ENCODE assay signal across 1 cellular context in the genomic region with DNA sequence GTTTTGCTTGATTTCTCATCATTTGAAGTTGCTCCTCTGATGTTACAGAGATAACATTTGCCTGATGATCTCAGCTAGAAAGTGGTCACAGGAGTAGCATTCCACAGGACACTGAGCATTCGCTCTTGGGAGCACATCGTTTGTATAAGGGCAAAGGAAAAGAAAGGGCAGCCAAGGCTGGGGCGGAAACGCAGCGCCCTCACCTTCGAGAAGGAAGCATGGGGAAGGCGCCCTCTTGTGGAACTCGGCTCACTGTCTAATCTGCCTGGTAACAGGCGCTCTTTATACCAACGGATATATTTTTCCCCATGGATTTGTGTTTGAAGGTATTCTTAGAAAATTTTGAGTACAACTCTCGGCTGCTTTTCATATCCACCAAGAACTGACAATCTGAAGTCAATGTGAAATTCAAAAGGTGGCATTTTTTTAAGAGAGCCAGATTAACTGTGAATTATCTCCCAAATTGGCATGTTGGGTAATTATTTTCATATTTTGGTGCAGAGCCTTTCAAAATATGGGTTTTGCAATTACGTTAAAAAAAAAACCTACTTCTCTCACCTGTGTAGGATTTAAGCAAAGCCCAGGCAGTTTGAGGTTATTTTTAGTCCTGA.
TF ChIP-seq lines count a peak whose summit lies in the region.

No MANE protein-coding gene starts in this region.

TF ChIP-seq in HCT116, 20 proteins besides CTCF, POLR2A, EP300 and RAD21 (continued from another document):
- TF ChIP-seq, protein P1, sequence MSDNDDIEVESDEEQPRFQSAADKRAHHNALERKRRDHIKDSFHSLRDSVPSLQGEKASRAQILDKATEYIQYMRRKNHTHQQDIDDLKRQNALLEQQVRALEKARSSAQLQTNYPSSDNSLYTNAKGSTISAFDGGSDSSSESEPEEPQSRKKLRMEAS (IDR thresholded peaks at IDR 0.05) = no peak
- TF ChIP-seq SP1 (IDR thresholded peaks at IDR 0.05; ENCODE audit: low read depth) (no peak), ZNF274 (IDR thresholded peaks at IDR 0.05; ENCODE audit: low read depth, low read length) (no peak), EZH2phosphoT487 (IDR thresholded peaks at IDR 0.05; ENCODE audit: borderline replicate concordance) (no peak), ELF1 (IDR thresholded peaks at IDR 0.05; ENCODE audit: borderline replicate concordance, low read depth) (no peak), EZH2 (IDR thresholded peaks at IDR 0.05) (no peak), ZFX (IDR thresholded peaks at IDR 0.05) (no peak), EGR1 (IDR thresholded peaks at IDR 0.05; ENCODE audit: low read depth) (no peak), JUND (IDR thresholded peaks at IDR 0.05) (no peak)
- TF ChIP-seq, protein P2, sequence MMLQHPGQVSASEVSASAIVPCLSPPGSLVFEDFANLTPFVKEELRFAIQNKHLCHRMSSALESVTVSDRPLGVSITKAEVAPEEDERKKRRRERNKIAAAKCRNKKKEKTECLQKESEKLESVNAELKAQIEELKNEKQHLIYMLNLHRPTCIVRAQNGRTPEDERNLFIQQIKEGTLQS (IDR thresholded peaks at IDR 0.05) = no peak
